In the genomic region with DNA sequence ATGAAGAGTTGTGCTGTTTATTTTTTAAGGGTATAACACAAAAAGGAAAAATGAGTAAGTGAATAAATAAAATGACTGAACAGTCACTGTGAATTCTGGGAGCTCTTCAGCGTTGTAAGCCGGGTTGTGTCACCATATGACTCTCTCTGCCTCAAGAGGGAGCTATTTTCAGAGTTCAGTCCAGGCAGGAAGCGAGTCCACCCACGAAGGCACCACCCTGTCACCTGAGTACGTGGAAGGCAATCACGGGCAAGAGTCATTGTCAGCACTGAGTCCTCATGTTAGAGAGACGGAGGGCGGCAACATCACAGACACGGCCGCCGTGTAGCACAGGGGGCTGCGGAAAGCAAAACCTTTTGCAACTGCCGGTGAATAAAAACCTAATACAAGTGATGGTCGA, we compare ENCODE assay signal across 9 cellular contexts.
DNase-seq lines count a peak whose midpoint lies in the region; ATAC-seq and TF ChIP-seq lines count a peak whose summit lies in the region.
"Had no signal": no experiment of that assay in that cellular context is flagged by ENCODE, and none has a peak within 500 bp of the region (broad histone marks: within the 10 kb centered on the region; RNA-seq: fewer than 3 reads in every experiment).

No MANE protein-coding gene starts in this region.

- H3K27ac Mint-ChIP-seq in activated T-cell treated with anti-CD3 and anti-CD28 coated beads, Interleukin-2, amount 50 U/mL, for 24 hours: no peak overlapping the region
- H3K27ac Mint-ChIP-seq in neural crest cell (ENCODE audit: unreplicated experiment): no peak overlapping the region

- no peak overlapping the region for H3K4me3 ChIP-seq in Loucy (ENCODE audit: low read length, poor library complexity, severe bottlenecking)
- H3K4me3 ChIP-seq in MG63: no peak overlapping the region
- H3K4me3 ChIP-seq: thoracic aorta had no signal

- no peaks in the 10 kb centered on the region for H4K20me1 ChIP-seq in Loucy (ENCODE audit: insufficient read depth, low read length, poor library complexity, severe bottlenecking)

- no peaks in the 10 kb centered on the region for H3K9me2 ChIP-seq in Loucy (replicated peaks; ENCODE audit: low read depth, low read length)

- no peak overlapping the region for H3K9ac ChIP-seq in Loucy (ENCODE audit: low read depth, low read length, poor library complexity, severe bottlenecking)

- peak; percentile 5 for DNase-seq in Daoy (ENCODE audit: low read depth)
- peak; percentile 32 for DNase-seq in activated T-cell treated with anti-CD3 and anti-CD28 coated beads, Interleukin-2, amount 50 U/mL, for 24 hours
- no peak for DNase-seq in neural crest cell (ENCODE audit: low read depth, low spot score)
- no peak for DNase-seq in activated CD4-positive, CD25-positive, alpha-beta regulatory T cell treated with anti-CD3 and anti-CD28 coated beads, Interleukin-2, amount 50 U/mL, for 72 hours
- DNase-seq in MG63: no peak

- no peaks in the 10 kb centered on the region for H3K36me3 Mint-ChIP-seq in activated T-cell treated with anti-CD3 and anti-CD28 coated beads, Interleukin-2, amount 50 U/mL, for 24 hours (ENCODE audit: low read depth)
- no peaks in the 10 kb centered on the region for H3K36me3 Mint-ChIP-seq in neural crest cell (ENCODE audit: low read depth)

- no peaks in the 10 kb centered on the region for H3F3A ChIP-seq in Loucy (ENCODE audit: low read depth)

- no peaks in the 10 kb centered on the region for H3K36me3 ChIP-seq in Loucy (ENCODE audit: insufficient read depth, low read length)
- no peaks in the 10 kb centered on the region for H3K36me3 ChIP-seq in MG63
- H3K36me3 ChIP-seq: thoracic aorta had no signal

- TF ChIP-seq CTCF in Loucy (conservative IDR thresholded peaks at IDR 0.05; ENCODE audit: low read length) (peak; percentile 66), neural crest cell (conservative IDR thresholded peaks at IDR 0.05) (peak; percentile 48)

- ATAC-seq in GM18502 (IDR thresholded peaks at IDR 0.05; ENCODE audit: poor library complexity, unreplicated experiment): no peak
- ATAC-seq in GM19397 (IDR thresholded peaks at IDR 0.05; ENCODE audit: unreplicated experiment): no peak

- no peaks in the 10 kb centered on the region for H3K4me1 ChIP-seq in Loucy (ENCODE audit: insufficient read depth, low read length, poor library complexity, severe bottlenecking)

- H3K27me3 ChIP-seq in Loucy (ENCODE audit: insufficient read depth, low read length, poor library complexity, severe bottlenecking) (no peaks in the 10 kb centered on the region), MG63 (no peaks in the 10 kb centered on the region)

- no peaks in the 10 kb centered on the region for H3K9me3 ChIP-seq in Loucy (ENCODE audit: insufficient read depth, low read depth, low read length)
- H3K9me3 ChIP-seq in MG63: peaks cover 2% of the 10 kb centered on the region; the same call in 1 of the 2 replicates
- H3K9me3 ChIP-seq: thoracic aorta had no signal

- no peaks in the 10 kb centered on the region for H3K79me2 ChIP-seq in Loucy (ENCODE audit: insufficient read depth, low read length)

- no peak overlapping the region for H3K4me3 Mint-ChIP-seq in activated T-cell treated with anti-CD3 and anti-CD28 coated beads, Interleukin-2, amount 50 U/mL, for 24 hours
- H3K4me3 Mint-ChIP-seq in neural crest cell: no peak overlapping the region

- peaks cover 6% of the 10 kb centered on the region for H3K27me3 Mint-ChIP-seq in activated T-cell treated with anti-CD3 and anti-CD28 coated beads, Interleukin-2, amount 50 U/mL, for 24 hours
- no peaks in the 10 kb centered on the region for H3K27me3 Mint-ChIP-seq in neural crest cell (ENCODE audit: low read depth)

- no peaks in the 10 kb centered on the region for H3K9me3 Mint-ChIP-seq in activated T-cell treated with anti-CD3 and anti-CD28 coated beads, Interleukin-2, amount 50 U/mL, for 24 hours
- H3K9me3 Mint-ChIP-seq in neural crest cell: no peaks in the 10 kb centered on the region

- H3K4me2 ChIP-seq in Loucy (ENCODE audit: low read depth, low read length, poor library complexity, severe bottlenecking): no peak overlapping the region

- H2AFZ ChIP-seq in Loucy (ENCODE audit: low read length): peak overlapping the region; percentile 19; the same call in 1 of the 2 replicates

- H3K4me1 Mint-ChIP-seq in activated T-cell treated with anti-CD3 and anti-CD28 coated beads, Interleukin-2, amount 50 U/mL, for 24 hours (ENCODE audit: low read depth): peaks cover 3% of the 10 kb centered on the region
- H3K4me1 Mint-ChIP-seq in neural crest cell: peaks cover 5% of the 10 kb centered on the region

Comparison
In these comparisons a context has a peak if more than half of its experiments do, and no peak if none do; other contexts are left out.
1. DNase-seq: peak in Daoy (single experiment) and activated T-cell treated with anti-CD3 and anti-CD28 coated beads, Interleukin-2, amount 50 U/mL, for 24 hours (single experiment); none in neural crest cell (single experiment), activated CD4-positive, CD25-positive, alpha-beta regulatory T cell treated with anti-CD3 and anti-CD28 coated beads, Interleukin-2, amount 50 U/mL, for 72 hours (single experiment) and MG63 (single experiment).